In the genomic region with DNA sequence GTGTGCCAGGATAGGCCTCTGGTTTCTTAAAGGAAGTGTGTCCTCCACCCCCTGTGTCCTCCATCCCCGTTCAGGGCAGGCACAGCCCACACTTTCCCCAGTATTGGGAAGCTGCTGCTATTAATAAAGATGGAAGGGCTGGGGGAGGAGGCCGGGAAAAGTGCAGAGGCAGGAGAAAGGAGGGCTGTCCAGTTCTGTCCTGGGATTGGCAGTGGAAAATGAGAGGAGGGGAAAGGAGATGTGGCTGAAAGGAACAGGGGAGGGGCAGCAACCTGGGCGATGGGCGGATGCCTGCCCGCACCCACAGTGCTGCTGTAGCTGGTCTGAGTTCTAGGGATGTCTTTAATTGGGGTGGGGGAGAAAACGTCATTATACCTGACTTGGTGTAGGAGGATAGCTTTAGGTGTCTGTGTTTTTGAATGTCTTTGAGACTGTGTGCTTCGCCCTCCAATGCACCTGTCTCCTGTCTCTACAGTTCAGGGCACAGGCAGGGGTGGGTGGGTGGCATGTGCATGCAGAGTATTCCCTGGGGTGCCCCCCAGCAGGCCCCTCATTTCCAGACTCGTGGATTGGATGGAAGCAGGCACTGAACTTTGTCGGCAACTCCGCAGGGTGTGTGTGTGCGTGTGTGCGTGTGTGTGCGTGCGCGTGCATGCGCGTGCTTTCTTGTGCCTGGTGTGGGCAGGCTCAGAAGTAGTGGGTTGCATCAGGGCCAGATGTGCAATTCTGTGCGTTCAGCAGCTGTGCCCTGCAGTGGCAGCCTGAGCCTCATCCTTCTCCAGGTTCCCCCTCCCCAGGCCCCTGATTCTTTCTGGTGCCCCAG, we compare ENCODE assay signal across 8 cellular contexts. TPM values are rescaled to one million over a fixed set of nuclear protein-coding genes. Genes with fewer than 3 reads are reported as not detected.
A peak's percentile ranks its signal among the peaks of the same experiment; 100 is the strongest.
DNase-seq lines count a peak whose midpoint lies in the region; ATAC-seq, FAIRE-seq and TF ChIP-seq lines count a peak whose summit lies in the region.

No MANE protein-coding gene starts in this region.

- DNase-seq in A549 (ENCODE audit: low read depth in 1 of 2, low spot score in 1 of 2) (peak in 1 of 2 experiments; percentile 43), epithelial cell of prostate (ENCODE audit: low read depth, low spot score) (no peak), type B pancreatic cell (ENCODE audit: extremely low spot score, unreplicated experiment) (no peak), DMS153 (lab: John Stamatoyannopoulos, UW) (no peak), GM13976 (ENCODE audit: low spot score) (no peak)
- DNase-seq in activated CD4-positive, alpha-beta memory T cell treated with anti-CD3 and anti-CD28 coated beads for 36 hours, result peak; percentile 77
- peak in 7 of 10 donors; percentile 33 to 74 (median 53) for DNase-seq in naive thymus-derived CD8-positive, alpha-beta T cell

- peak overlapping the region; percentile 100 for H3K27ac Mint-ChIP-seq in activated CD4-positive, alpha-beta memory T cell treated with anti-CD3 and anti-CD28 coated beads for 36 hours
- H3K27ac Mint-ChIP-seq in naive thymus-derived CD8-positive, alpha-beta T cell, result peak overlapping the region; percentile 92 to 99 (median 97)
- H3K27ac Mint-ChIP-seq in type B pancreatic cell, result peak overlapping the region; percentile 98

- peaks cover 26% of the 10 kb centered on the region for H3K4me1 ChIP-seq in A549

- peaks cover 55% of the 10 kb centered on the region for H3K4me1 Mint-ChIP-seq in activated CD4-positive, alpha-beta memory T cell treated with anti-CD3 and anti-CD28 coated beads for 36 hours (ENCODE audit: low read depth)
- H3K4me1 Mint-ChIP-seq in naive thymus-derived CD8-positive, alpha-beta T cell, result peaks cover 42 to 62% (median 57%) of the 10 kb centered on the region in 4 donors
- H3K4me1 Mint-ChIP-seq in type B pancreatic cell (ENCODE audit: unreplicated experiment), result peaks cover 19% of the 10 kb centered on the region

- no peak for TF ChIP-seq CTCF in A549 (IDR thresholded peaks at IDR 0.05)
- no peak for TF ChIP-seq CTCF in type B pancreatic cell (conservative IDR thresholded peaks at IDR 0.05)
- no peak for TF ChIP-seq CTCF in GM13976 (IDR thresholded peaks at IDR 0.05; ENCODE audit: borderline replicate concordance, control extremely low read depth, extremely low read depth, insufficient read depth, missing control alignments)

- H3K27ac ChIP-seq in A549 (peak overlapping the region; percentile 98), KOPT-K1 (ENCODE audit: low read depth, low read length, poor library complexity, severe bottlenecking) (peak overlapping the region; percentile 92), epithelial cell of prostate (peak overlapping the region; percentile 97)

- 71% methylated on average over 17 of the region's 18 CpGs for WGBS in A549 (ENCODE audit: missing lambda C conversion rate)

- peak in 1 of 2 experiments; percentile 2; a peak in 2 of 6 replicates for ATAC-seq in A549
- ATAC-seq in naive thymus-derived CD8-positive, alpha-beta T cell, result no peak

- TF ChIP-seq RAD21 in A549 (conservative IDR thresholded peaks at IDR 0.05 in 1 of 2, IDR thresholded peaks at IDR 0.05 in 1 of 2), result no peak

- no peaks in the 10 kb centered on the region for H3K9me3 Mint-ChIP-seq in activated CD4-positive, alpha-beta memory T cell treated with anti-CD3 and anti-CD28 coated beads for 36 hours
- no peaks in the 10 kb centered on the region for H3K9me3 Mint-ChIP-seq in naive thymus-derived CD8-positive, alpha-beta T cell
- H3K9me3 Mint-ChIP-seq in type B pancreatic cell, result no peaks in the 10 kb centered on the region

- H3K4me3 Mint-ChIP-seq in activated CD4-positive, alpha-beta memory T cell treated with anti-CD3 and anti-CD28 coated beads for 36 hours, result peak overlapping the region; percentile 98
- peak overlapping the region; percentile 92 to 99 (median 98) for H3K4me3 Mint-ChIP-seq in naive thymus-derived CD8-positive, alpha-beta T cell
- H3K4me3 Mint-ChIP-seq in type B pancreatic cell, result peak overlapping the region; percentile 100

- H3K4me2 ChIP-seq in A549, result peak overlapping the region; percentile 99

- in situ Hi-C loops in GM13976 (cut with MboI; ENCODE audit: low sequenced_read_pairs, unreplicated experiment), result no loop called here

- H3K4me3 ChIP-seq in A549, result peak overlapping the region; percentile 94

- H3K9me3 ChIP-seq in A549 (no peaks in the 10 kb centered on the region), KOPT-K1 (ENCODE audit: insufficient read depth, low read length, poor library complexity, severe bottlenecking) (no peaks in the 10 kb centered on the region)

- peaks cover 7% of the 10 kb centered on the region; the same call in 1 of the 2 replicates for H3K36me3 ChIP-seq in KOPT-K1 (ENCODE audit: insufficient read depth, low read length)

- H3K27me3 Mint-ChIP-seq in activated CD4-positive, alpha-beta memory T cell treated with anti-CD3 and anti-CD28 coated beads for 36 hours, result no peaks in the 10 kb centered on the region
- no peaks in the 10 kb centered on the region for H3K27me3 Mint-ChIP-seq in naive thymus-derived CD8-positive, alpha-beta T cell
- no peaks in the 10 kb centered on the region for H3K27me3 Mint-ChIP-seq in type B pancreatic cell

- TF ChIP-seq EP300 in A549 (IDR thresholded peaks at IDR 0.05), result no peak

- TF ChIP-seq POLR2A in A549 (IDR thresholded peaks at IDR 0.05; ENCODE audit: low read length), result no peak

- no peak for FAIRE-seq in A549 (lab: Jason Lieb, UNC)

- intact Hi-C loops in activated CD4-positive, alpha-beta memory T cell treated with anti-CD3 and anti-CD28 coated beads for 36 hours (cut with micrococcal nuclease), result loop anchor here (1.0 to 10.0 kb wide), 8 partner anchors 14 to 832 kb away; a partner anchor contains a TSS

- peaks cover 18% of the 10 kb centered on the region for H3K36me3 Mint-ChIP-seq in activated CD4-positive, alpha-beta memory T cell treated with anti-CD3 and anti-CD28 coated beads for 36 hours
- peaks cover 0 to 3% (median 0%) of the 10 kb centered on the region in 3 donors for H3K36me3 Mint-ChIP-seq in naive thymus-derived CD8-positive, alpha-beta T cell
- H3K36me3 Mint-ChIP-seq in type B pancreatic cell, result no peaks in the 10 kb centered on the region

- POLR2A ChIA-PET in A549 (lab: Yijun Ruan, JAX), result interaction anchor here (0.8 to 2.5 kb wide), 3 partner anchors 12 to 144 kb away, joined by 3 to 15 read pairs (median 3); a partner anchor contains a TSS
- POLR2A ChIA-PET in activated CD4-positive, alpha-beta memory T cell treated with anti-CD3 and anti-CD28 coated beads for 36 hours (lab: Charles Lee), result interaction anchor here (1.0 to 4.1 kb wide), 10 partner anchors 8 to 227 kb away, joined by 3 to 53 read pairs (median 11); a partner anchor contains a TSS
- POLR2A ChIA-PET in naive thymus-derived CD8-positive, alpha-beta T cell (lab: Charles Lee), result interaction anchor here (0.6 to 15.9 kb wide), 13 partner anchors 11 to 402 kb away, joined by 3 to 624 read pairs (median 18); a partner anchor contains a TSS

- CTCF ChIA-PET in A549 (lab: Yijun Ruan, JAX), result interaction anchor here (0.9 to 3.8 kb wide), 9 partner anchors 9 to 143 kb away, joined by 3 to 38 read pairs (median 5); a partner anchor contains a TSS
- CTCF ChIA-PET in activated CD4-positive, alpha-beta memory T cell treated with anti-CD3 and anti-CD28 coated beads for 36 hours (lab: Charles Lee), result interaction anchor here (0.7 to 3.5 kb wide), 5 partner anchors 12 to 67 kb away, joined by 3 to 27 read pairs (median 8); a partner anchor contains a TSS

TF ChIP-seq in A549, 52 proteins besides CTCF, POLR2A, EP300 and RAD21:
- TF ChIP-seq MAFK (IDR thresholded peaks at IDR 0.05; ENCODE audit: partially characterized antibody) (peak; percentile 14), SREBF2 (IDR thresholded peaks at IDR 0.05) (no peak), BHLHE40 (IDR thresholded peaks at IDR 0.05; ENCODE audit: low read depth, low read length) (no peak)

RNA-seq across cellular contexts. Expression of a gene that starts 2.5 kb away (rescaled TPM):
- 26.6 and 32.5 TPM in 2 replicates for polyA plus RNA-seq in A549 (2011; rRNA removed)
- polyA plus RNA-seq in A549 (2012; cell fraction: cytosol; rRNA removed), result 40.1 and 46.5 TPM in 2 replicates
- 35.8 and 42.5 TPM in 2 replicates for polyA plus RNA-seq in A549 (2012; cell fraction: nucleus; rRNA removed)
- polyA plus RNA-seq in A549 (2017; fragmentation: RNase III; extraction: RNeasy Plus Mini Kit Qiagen cat#74134 plus additional on column Dnase treatment), result 21.1 to 22.8 TPM (median 21.2 TPM) in 3 replicates
- polyA minus RNA-seq in A549 (2011; rRNA and poly(A)+ RNA removed), result 15.5 and 25.4 TPM in 2 replicates
- total RNA-seq in activated CD4-positive, alpha-beta memory T cell treated with anti-CD3 and anti-CD28 coated beads for 36 hours, result 10 to 100 TPM; 46.8 to 50.3 TPM
- 10 to 100 TPM; 61.4 to 67.3 TPM for total RNA-seq in naive thymus-derived CD8-positive, alpha-beta T cell
- 10 to 100 TPM; 27.5 to 53.2 (median 34.7) TPM for polyA plus RNA-seq in naive thymus-derived CD8-positive, alpha-beta T cell
- 81.6 and 124 TPM in 2 replicates for total RNA-seq in type B pancreatic cell (ENCODE audit: low replicate concordance)

Comparison
In these comparisons a context has a peak if more than half of its experiments do, and no peak if none do; other contexts are left out.
1. DNase-seq: peak in activated CD4-positive, alpha-beta memory T cell treated with anti-CD3 and anti-CD28 coated beads for 36 hours (single experiment) and naive thymus-derived CD8-positive, alpha-beta T cell (7 of 10); none in epithelial cell of prostate (single experiment), type B pancreatic cell (single experiment), DMS153 (single experiment) and GM13976 (single experiment).
2. Peak in every context shown above with its lines, with median percentiles within 50 percentile points of each other: H3K27ac ChIP-seq, H3K27ac Mint-ChIP-seq and H3K4me3 Mint-ChIP-seq.